Comparison of ENCODE assay signal across 8 cellular contexts in the genomic region with DNA sequence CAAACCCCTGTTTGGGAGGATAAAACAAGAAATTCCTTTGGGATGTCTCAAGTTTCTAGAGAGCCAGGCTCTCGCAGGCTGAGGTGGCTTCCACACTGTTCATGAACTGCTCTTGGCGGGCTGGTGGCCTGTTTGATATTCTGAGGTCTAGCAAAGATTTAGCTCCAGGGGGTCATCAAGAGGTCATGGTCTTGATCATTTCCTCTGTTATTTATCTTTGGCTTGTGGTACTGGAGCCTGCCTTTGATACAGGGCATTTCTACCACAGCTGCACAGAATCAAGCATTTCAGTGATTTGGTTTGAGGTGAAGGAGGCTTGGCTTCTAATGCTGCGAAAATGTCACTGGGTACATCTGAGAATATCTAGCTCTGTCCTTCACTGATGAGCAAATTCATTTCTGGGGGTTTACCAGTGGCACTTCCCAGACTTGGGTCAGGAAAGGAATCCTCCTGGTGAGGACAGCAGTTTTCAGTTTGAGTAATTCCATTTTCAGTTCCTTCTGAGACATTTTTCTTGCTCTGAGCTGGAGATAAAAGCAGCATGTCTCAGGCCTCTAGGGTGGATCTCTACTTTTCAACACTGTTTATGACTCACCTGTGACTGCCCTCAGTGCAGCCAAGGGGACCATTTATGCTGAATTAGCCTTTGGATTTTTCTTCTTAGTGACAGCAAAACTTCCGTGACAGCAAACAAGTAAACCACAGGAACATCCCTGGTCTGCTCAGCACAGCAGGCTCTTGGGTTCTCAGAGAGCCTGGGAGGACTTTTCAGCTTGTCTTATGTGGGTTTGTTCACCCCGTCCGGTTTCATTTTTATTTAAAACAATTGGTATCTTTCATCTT.
DNase-seq lines count a peak whose midpoint lies in the region; ATAC-seq lines count a peak whose summit lies in the region.

No MANE protein-coding gene starts in this region.

- ATAC-seq in GM18873 (IDR thresholded peaks at IDR 0.05; ENCODE audit: low FRiP score, unreplicated experiment) (peak; percentile 82), HG03064 (IDR thresholded peaks at IDR 0.05; ENCODE audit: low read depth, unreplicated experiment) (peak; percentile 80)

- peak; percentile 55 for DNase-seq in A172 (ENCODE audit: low spot score)
- DNase-seq in T-helper 1 cell: peak in 3 of 5 donors; percentile 4 to 95 (median 6)
- DNase-seq in effector CD4-positive, alpha-beta T cell: peak; percentile 12
- DNase-seq in stimulated activated CD4-positive, alpha-beta T cell treated with anti-CD3 and anti-CD28 coated beads, Interleukin-15, amount 100 ng/mL, for 48 hours (ENCODE audit: low read depth in 2 of 2): peak; percentile 21 to 43
- DNase-seq in KG1 (lab: John Stamatoyannopoulos, UW): no peak
- no peak for DNase-seq in HUDEP-2 (lab: John Stamatoyannopoulos, UW; ENCODE audit: unreplicated experiment in 76 of 76)

Comparison
In these comparisons a context has a peak if more than half of its experiments do, and no peak if none do; other contexts are left out.
1. DNase-seq: peak in A172 (single experiment), T-helper 1 cell (3 of 5), effector CD4-positive, alpha-beta T cell (single experiment) and stimulated activated CD4-positive, alpha-beta T cell treated with anti-CD3 and anti-CD28 coated beads, Interleukin-15, amount 100 ng/mL, for 48 hours (2 of 2); none in KG1 (single experiment) and HUDEP-2 (0 of 76).